In genomic region chr12:77179515-77179914, GRCh38 we compare ENCODE assay signal across 19 cellular contexts.
"Had no signal": no experiment of that assay in that cellular context is flagged by ENCODE, and none has a peak within 500 bp of the region (broad histone marks: within the 10 kb centered on the region; RNA-seq: fewer than 3 reads in every experiment).

No MANE protein-coding gene starts in this region.

- H3K4me1 ChIP-seq: right atrium auricular region, tibial artery had no signal

- DNase-seq: activated CD4-positive, alpha-beta T cell treated with anti-CD3 and anti-CD28 coated beads, Interleukin-2, amount 50 U/mL, for 48 hours; activated effector memory CD4-positive, alpha-beta T cell treated with Interleukin-2 at 50 U/mL for 16 hours; activated naive CD4-positive, alpha-beta T cell treated with anti-CD3 and anti-CD28 coated beads, Interleukin-2, amount 50 U/mL, for 16 hours; activated T-cell treated with anti-CD3 and anti-CD28 coated beads, Interleukin-2, amount 50 U/mL, for 1 hour; erythroblast; kidney glomerular epithelial cell; left ventricle myocardium superior; mesenchymal stem cell; natural killer cell; nucleus accumbens; stimulated activated CD4-positive, alpha-beta T cell treated with anti-CD3 and anti-CD28 coated beads, Interleukin-4, amount 100 ng/mL, for 1 hour; stimulated activated naive B cell treated with anti-CD40 and anti-IgM and Interleukin-4, amounts not matched to agents 10 μg/mL and 1 μg/mL and 100 μg/mL, for 72 hours; T1000; tibial artery had no signal

- H3K27ac ChIP-seq: right atrium auricular region, tibial artery, VCaP had no signal

- FAIRE-seq: astrocyte, bronchial epithelial cell, urothelium cell line had no signal

- H3K4me3 ChIP-seq: right atrium auricular region, tibial artery had no signal

- H3K36me3 ChIP-seq: right atrium auricular region, tibial artery had no signal

- H3K27me3 ChIP-seq: right atrium auricular region, tibial artery had no signal

- H3K9me3 ChIP-seq: right atrium auricular region, tibial artery had no signal
